9 cellular contexts compared by ENCODE assay signal in the genomic region with DNA sequence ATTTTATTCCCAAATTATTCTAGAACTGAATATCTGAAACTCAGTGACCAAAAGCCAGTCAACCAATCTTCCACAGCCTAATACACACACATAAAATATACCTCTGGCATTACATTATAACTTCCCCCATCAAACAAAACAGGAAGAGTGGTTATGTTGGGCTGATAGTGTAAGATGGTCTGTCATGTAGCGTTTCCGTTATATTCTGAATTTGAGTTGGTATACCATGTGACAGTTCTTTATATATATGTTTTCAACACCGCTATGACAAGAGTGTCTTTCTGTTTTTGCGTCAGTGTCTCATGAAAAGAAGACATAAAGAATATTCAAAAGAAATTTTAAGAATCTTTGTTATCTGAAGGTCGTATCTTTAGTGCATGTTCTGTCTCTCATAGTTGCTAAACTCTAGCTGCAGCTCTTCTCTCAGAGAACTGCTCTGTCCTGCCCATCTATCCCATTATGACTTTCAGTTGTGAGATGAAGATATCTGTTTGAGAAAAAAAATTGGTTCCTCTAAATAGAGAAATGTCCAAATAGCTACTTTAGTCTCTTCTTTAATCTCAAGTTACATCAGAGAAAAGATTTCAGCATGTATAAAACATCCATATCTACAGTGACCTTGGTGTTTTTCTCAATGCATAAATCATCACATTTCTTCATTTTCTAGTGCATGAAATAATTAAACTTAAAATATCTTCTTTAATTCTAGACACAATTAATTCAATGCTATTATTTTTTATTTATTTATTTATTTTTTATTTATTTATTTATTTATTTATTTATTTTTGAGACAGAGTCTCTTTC. TPM values are rescaled to one million over a fixed set of nuclear protein-coding genes. Genes with fewer than 3 reads are reported as not detected.
A peak's percentile ranks its signal among the peaks of the same experiment; 100 is the strongest.
DNase-seq lines count a peak whose midpoint lies in the region; ATAC-seq and TF ChIP-seq lines count a peak whose summit lies in the region.
"Had no signal": no experiment of that assay in that cellular context is flagged by ENCODE, and none has a peak within 500 bp of the region (broad histone marks: within the 10 kb centered on the region; RNA-seq: fewer than 3 reads in every experiment).

No MANE protein-coding gene starts in this region.

- H3K36me3 ChIP-seq in esophagus squamous epithelium, result no peaks in the 10 kb centered on the region
- H3K36me3 ChIP-seq: cardiac muscle cell, thoracic aorta had no signal

- no peak overlapping the region for H3K27ac ChIP-seq in esophagus squamous epithelium
- H3K27ac ChIP-seq: cardiac muscle cell, thoracic aorta had no signal

- no peaks in the 10 kb centered on the region for H3K4me1 ChIP-seq in esophagus squamous epithelium

- TF ChIP-seq CTCF in esophagus squamous epithelium (IDR thresholded peaks at IDR 0.05), result no peak

- H3K36me3 Mint-ChIP-seq in naive B cell, result peaks cover 4 to 8% of the 10 kb centered on the region in 2 donors

- peaks cover 28 to 32% (median 31%) of the 10 kb centered on the region in 3 donors for H3K4me1 Mint-ChIP-seq in naive B cell

- peaks cover 0 to 2% (median 0%) of the 10 kb centered on the region in 7 donors for H3K9me3 Mint-ChIP-seq in naive B cell

- WGBS in esophagus squamous epithelium, 2 donors, result 73 to 86% methylated on average over 5 of the region's 5 CpGs

- intact Hi-C loops in esophagus squamous epithelium (cut with DNase I), result no loop called here

- ATAC-seq in GM18858 (IDR thresholded peaks at IDR 0.05; ENCODE audit: unreplicated experiment), result peak; percentile 93
- peak; percentile 68 for ATAC-seq in GM21786 (IDR thresholded peaks at IDR 0.05; ENCODE audit: unreplicated experiment)
- ATAC-seq in naive B cell (ENCODE audit: low read depth in 2 of 2), result peak; percentile 96 to 97

- no peaks in the 10 kb centered on the region for H3K9me3 ChIP-seq in esophagus squamous epithelium
- H3K9me3 ChIP-seq: thoracic aorta had no signal

- TF ChIP-seq POLR2A in esophagus squamous epithelium (IDR thresholded peaks at IDR 0.05), result no peak

- peak overlapping the region; percentile 17 to 93 (median 64) for H3K27ac Mint-ChIP-seq in naive B cell

- DNase-seq in NAMALWA (ENCODE audit: low spot score) (peak; percentile 13), naive B cell (peak; percentile 42), esophagus squamous epithelium (lab: John Stamatoyannopoulos, UW) (no peak), activated gamma-delta T cell (lab: John Stamatoyannopoulos, UW) (no peak), globus pallidus (ENCODE audit: low spot score) (no peak)

- H3K4me3 ChIP-seq in esophagus squamous epithelium, result no peak overlapping the region
- H3K4me3 ChIP-seq: cardiac muscle cell, thoracic aorta had no signal

- H3K27me3 Mint-ChIP-seq in naive B cell, result no peaks in the 10 kb centered on the region

- H3K27me3 ChIP-seq in esophagus squamous epithelium, result no peaks in the 10 kb centered on the region
- H3K27me3 ChIP-seq: cardiac muscle cell had no signal

- peak overlapping the region; percentile 18 to 85 (median 66) for H3K4me3 Mint-ChIP-seq in naive B cell

RNA-seq across cellular contexts. Expression of a gene that starts 24.1 kb away (rescaled TPM):
- 10 to 100 TPM in 2 of 6 donors, 1 to 10 TPM in 4; 5.2 to 12.4 (median 7.2) TPM for polyA plus RNA-seq in naive B cell (ENCODE audit: low read depth in 6 of 6)
- total RNA-seq in esophagus squamous epithelium, result 10 to 100 TPM; 26.0 to 58.9 (median 44.0) TPM

Comparison
In these comparisons a context has a peak if more than half of its experiments do, and no peak if none do; other contexts are left out.
1. DNase-seq: peak in NAMALWA (single experiment) and naive B cell (single experiment); none in esophagus squamous epithelium (single experiment), activated gamma-delta T cell (single experiment) and globus pallidus (single experiment).
2. Peak in every context shown above with its lines, with median percentiles within 50 percentile points of each other: ATAC-seq.